In genomic region chr6:15474196-15474595, GRCh38 we compare ENCODE assay signal across 13 cellular contexts.
A peak's percentile ranks its signal among the peaks of the same experiment; 100 is the strongest.
DNase-seq lines count a peak whose midpoint lies in the region; ATAC-seq, FAIRE-seq and TF ChIP-seq lines count a peak whose summit lies in the region.
"Had no signal": no experiment of that assay in that cellular context is flagged by ENCODE, and none has a peak within 500 bp of the region (broad histone marks: within the 10 kb centered on the region; RNA-seq: fewer than 3 reads in every experiment).

No MANE protein-coding gene starts in this region.

- H3K4me3 ChIP-seq in PC-9 (no peak overlapping the region), skeletal muscle satellite cell (ENCODE audit: low read length) (no peak overlapping the region)
- H3K4me3 ChIP-seq: pancreas had no signal

- POLR2A ChIA-PET in PC-9 (lab: Charles Lee; ENCODE audit: unreplicated experiment): interaction anchor here (0.5 to 0.7 kb wide), 2 partner anchors 18 to 704 kb away, joined by 3 to 6 read pairs; no protein-coding TSS in a partner anchor
- POLR2A ChIA-PET in GM10248 (lab: Yijun Ruan, JAX): no interaction called here

- H3K4me1 ChIP-seq in PC-9 (replicated peaks; ENCODE audit: insufficient read depth) (0 out of 2 replicates have a peak, but pooled peaks cover 3% of the 10 kb centered on the region), skeletal muscle satellite cell (ENCODE audit: control insufficient read depth, insufficient read depth, low read length) (peaks cover 22% of the 10 kb centered on the region)
- H3K4me1 ChIP-seq: pancreas had no signal

- H3K36me3 ChIP-seq in PC-9 (ENCODE audit: low read depth) (no peaks in the 10 kb centered on the region), skeletal muscle satellite cell (ENCODE audit: insufficient read depth, low read length) (peaks cover 4% of the 10 kb centered on the region)
- H3K36me3 ChIP-seq: pancreas had no signal

- BruUV-seq in PC-9 (replicated peaks; lab: Mats Ljungman, UMichigan): no TSS peak

- no peak overlapping the region for H3K9ac ChIP-seq in skeletal muscle satellite cell (ENCODE audit: low read depth, low read length)

- H3K9me3 ChIP-seq in PC-9 (ENCODE audit: insufficient read depth, low read depth) (no peaks in the 10 kb centered on the region), skeletal muscle satellite cell (replicated peaks; ENCODE audit: low read length) (no peaks in the 10 kb centered on the region)
- H3K9me3 ChIP-seq: pancreas had no signal

- H3K79me2 ChIP-seq in PC-9 (ENCODE audit: low read depth): peaks cover 5% of the 10 kb centered on the region; the same call in 1 of the 2 replicates

- H2AFZ ChIP-seq in PC-9: no peak overlapping the region

- CTCF ChIA-PET in PC-9 (lab: Charles Lee) (interaction anchor here (0.6 kb wide), 1 partner anchor 685 kb away, joined by 7 read pairs; no protein-coding TSS in a partner anchor), GM10248 (lab: Yijun Ruan, JAX) (interaction anchor here (1.3 to 1.9 kb wide), 5 partner anchors 11 to 84 kb away, joined by 3 to 8 read pairs (median 4); no protein-coding TSS in a partner anchor)

- no peaks in the 10 kb centered on the region for H3K9me2 ChIP-seq in PC-9 (ENCODE audit: insufficient read depth)

- peak overlapping the region; percentile 36; the same call in 1 of the 2 replicates for H3K27ac ChIP-seq in PC-9
- peak overlapping the region; percentile 70 for H3K27ac ChIP-seq in epithelial cell of prostate
- H3K27ac ChIP-seq: pancreas, WERI-Rb-1 had no signal

- no peak for ATAC-seq in HG03469 (IDR thresholded peaks at IDR 0.05; ENCODE audit: unreplicated experiment)

- H3K27me3 ChIP-seq in PC-9 (ENCODE audit: insufficient read depth, low read depth) (no peaks in the 10 kb centered on the region), skeletal muscle satellite cell (ENCODE audit: control insufficient read depth, insufficient read depth, low read length) (no peaks in the 10 kb centered on the region)
- H3K27me3 ChIP-seq: pancreas had no signal

- no peaks in the 10 kb centered on the region; the same call in 1 of the 2 replicates for H3F3A ChIP-seq in PC-9 (ENCODE audit: insufficient read depth, low read depth)

- TF ChIP-seq CTCF in PC-9 (conservative IDR thresholded peaks at IDR 0.05) (no peak), GM10248 (IDR thresholded peaks at IDR 0.05; ENCODE audit: control extremely low read depth, extremely low read depth, low read depth, missing control alignments) (no peak)

- H3K4me2 ChIP-seq in PC-9 (no peak overlapping the region), skeletal muscle satellite cell (ENCODE audit: low read length) (peak overlapping the region; percentile 26)

- DNase-seq in ELR (ENCODE audit: low read depth) (peak; percentile 82), PC-9 (peak in 1 of 2 experiments; percentile 79), epithelial cell of prostate (ENCODE audit: low read depth, low spot score) (peak; percentile 20), RCC 7860 (ENCODE audit: low spot score) (no peak), GM10248 (ENCODE audit: extremely low spot score) (no peak), middle frontal gyrus (ENCODE audit: extremely low spot score, low spot score) (no peak)
- DNase-seq: KG1, NCI-H1694, NCI-H524, pancreas, WERI-Rb-1 had no signal

- intact Hi-C loops in PC-9 (cut with micrococcal nuclease; ENCODE audit: unreplicated experiment): no loop called here

- H4K20me1 ChIP-seq in PC-9 (ENCODE audit: insufficient read depth): no peaks in the 10 kb centered on the region; the same call in none of the 2 replicates

- no peak for FAIRE-seq in RCC 7860 (lab: Jason Lieb, UNC)
- FAIRE-seq: pancreas had no signal

Comparison
In these comparisons a context has a peak if more than half of its experiments do, and no peak if none do; other contexts are left out.
1. DNase-seq: peak in ELR (single experiment) and epithelial cell of prostate (single experiment); none in RCC 7860 (single experiment), GM10248 (single experiment) and middle frontal gyrus (single experiment).